8 cellular contexts compared by ENCODE assay signal in the genomic region with DNA sequence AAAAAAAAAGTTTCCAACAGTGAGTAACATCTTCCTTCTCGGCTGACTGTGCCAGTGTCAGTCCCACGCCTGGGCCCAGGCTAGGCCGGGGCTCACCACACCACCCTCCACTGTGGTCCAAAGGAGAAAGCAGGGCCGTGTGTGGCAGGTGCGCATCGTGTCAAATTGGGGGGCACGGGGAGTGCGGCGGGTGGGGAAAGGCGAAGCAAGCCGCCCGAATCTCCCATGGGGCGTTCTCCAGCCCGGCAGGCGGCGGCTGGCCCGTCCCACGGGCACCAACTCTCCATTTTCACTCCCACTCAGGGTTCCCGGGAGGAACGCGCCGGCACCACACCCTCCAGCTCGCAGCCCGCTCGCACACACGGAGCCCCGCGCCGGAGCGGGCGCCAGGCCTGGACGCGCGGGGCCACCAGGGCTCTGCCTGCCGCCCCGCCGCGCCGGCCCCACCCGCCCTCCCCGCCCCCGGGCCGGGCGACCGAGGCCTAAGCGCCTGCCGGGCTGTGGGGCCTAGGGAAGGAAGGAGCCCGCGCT. TPM values are rescaled to one million over a fixed set of nuclear protein-coding genes. Genes with fewer than 3 reads are reported as not detected.
DNase-seq lines count a peak whose midpoint lies in the region; ATAC-seq and TF ChIP-seq lines count a peak whose summit lies in the region.

No MANE protein-coding gene starts in this region.

- H3K36me3 ChIP-seq in right atrium auricular region (no peaks in the 10 kb centered on the region), vagina (no peaks in the 10 kb centered on the region)

- H3K4me3 ChIP-seq in GM12865 (ENCODE audit: low read depth, low read length) (peak overlapping the region; percentile 96), right atrium auricular region (peak overlapping the region; percentile 70 to 89), retinal pigment epithelial cell (ENCODE audit: low read length) (peak overlapping the region; percentile 72), vagina (peak overlapping the region; percentile 82)

- intact Hi-C loops in vagina (cut with DNase I): no loop called here

- peaks cover 2% of the 10 kb centered on the region for H3K36me3 Mint-ChIP-seq in activated naive CD8-positive, alpha-beta T cell treated with anti-CD3 and anti-CD28 coated beads, Interleukin-2, amount 10 ng/mL, durations not matched to agents 7 days and 5 days

- H3K27ac ChIP-seq in RWPE1 (peak overlapping the region; percentile 94), right atrium auricular region (peak overlapping the region; percentile 97 to 98), vagina (peak overlapping the region; percentile 97)

- DNase-seq in GM12865 (ENCODE audit: low read depth) (peak; percentile 49), RWPE1 (ENCODE audit: low spot score) (no peak), right atrium auricular region (ENCODE audit: low spot score) (peak; percentile 63), retinal pigment epithelial cell (ENCODE audit: low read depth) (no peak), vagina (ENCODE audit: extremely low spot score in 2 of 2) (no peak), NCI-H2196 (lab: John Stamatoyannopoulos, UW; ENCODE audit: unreplicated experiment) (no peak)
- no peak for DNase-seq in activated naive CD8-positive, alpha-beta T cell treated with anti-CD3 and anti-CD28 coated beads, Interleukin-2, amount 10 ng/mL, durations not matched to agents 7 days and 5 days

- H3K27me3 Mint-ChIP-seq in activated naive CD8-positive, alpha-beta T cell treated with anti-CD3 and anti-CD28 coated beads, Interleukin-2, amount 10 ng/mL, durations not matched to agents 7 days and 5 days: no peaks in the 10 kb centered on the region

- peak overlapping the region; percentile 91 for H3K4me3 Mint-ChIP-seq in activated naive CD8-positive, alpha-beta T cell treated with anti-CD3 and anti-CD28 coated beads, Interleukin-2, amount 10 ng/mL, durations not matched to agents 7 days and 5 days

- H3K4me1 ChIP-seq in right atrium auricular region (peaks cover 0 to 19% of the 10 kb centered on the region in 2 donors), vagina (peaks cover 23% of the 10 kb centered on the region)

- TF ChIP-seq POLR2A in vagina (IDR thresholded peaks at IDR 0.05): no peak

- TF ChIP-seq CTCF in GM12865 (IDR thresholded peaks at IDR 0.05; ENCODE audit: insufficient read depth, low read depth, low read length, missing control alignments): no peak
- no peak for TF ChIP-seq CTCF in RWPE1 (conservative IDR thresholded peaks at IDR 0.05; ENCODE audit: low read depth)
- no peak for TF ChIP-seq CTCF in right atrium auricular region (IDR thresholded peaks at IDR 0.05)
- TF ChIP-seq CTCF in retinal pigment epithelial cell (conservative IDR thresholded peaks at IDR 0.05; ENCODE audit: low read depth, low read length): no peak
- TF ChIP-seq CTCF in vagina (IDR thresholded peaks at IDR 0.05): no peak

- H3K9me3 Mint-ChIP-seq in activated naive CD8-positive, alpha-beta T cell treated with anti-CD3 and anti-CD28 coated beads, Interleukin-2, amount 10 ng/mL, durations not matched to agents 7 days and 5 days: no peaks in the 10 kb centered on the region

- POLR2A ChIA-PET in RWPE1 (lab: Yijun Ruan, JAX; ENCODE audit: low non-redundant PET): interaction anchor here (0.6 kb wide), 1 partner anchor 41 kb away, joined by 3 read pairs; no protein-coding TSS in a partner anchor
- POLR2A ChIA-PET in activated naive CD8-positive, alpha-beta T cell treated with anti-CD3 and anti-CD28 coated beads, Interleukin-2, amount 10 ng/mL, durations not matched to agents 7 days and 5 days (lab: Charles Lee): interaction anchor here (0.5 to 2.8 kb wide), 11 partner anchors 17 to 783 kb away, joined by 3 to 18 read pairs (median 5); partner anchors contain the start of genes BTG1 and UBE2N

- H3K27ac Mint-ChIP-seq in activated naive CD8-positive, alpha-beta T cell treated with anti-CD3 and anti-CD28 coated beads, Interleukin-2, amount 10 ng/mL, durations not matched to agents 7 days and 5 days: peak overlapping the region; percentile 90

- CTCF ChIA-PET in RWPE1 (lab: Yijun Ruan, JAX): interaction anchor here (0.6 to 1.1 kb wide), 4 partner anchors 101 to 973 kb away, joined by 3 to 5 read pairs (median 3); no protein-coding TSS in a partner anchor

- peak; percentile 4 for ATAC-seq in HG02840 (IDR thresholded peaks at IDR 0.05; ENCODE audit: low FRiP score, unreplicated experiment)
- ATAC-seq in activated naive CD8-positive, alpha-beta T cell treated with anti-CD3 and anti-CD28 coated beads, Interleukin-2, amount 10 ng/mL, durations not matched to agents 7 days and 5 days (ENCODE audit: low read depth): peak; percentile 13

- H3K27me3 ChIP-seq in right atrium auricular region (no peaks in the 10 kb centered on the region), vagina (no peaks in the 10 kb centered on the region)

- H3K4me1 Mint-ChIP-seq in activated naive CD8-positive, alpha-beta T cell treated with anti-CD3 and anti-CD28 coated beads, Interleukin-2, amount 10 ng/mL, durations not matched to agents 7 days and 5 days: peaks cover 27% of the 10 kb centered on the region

- H3K9me3 ChIP-seq in right atrium auricular region: no peaks in the 10 kb centered on the region
- no peaks in the 10 kb centered on the region for H3K9me3 ChIP-seq in vagina

RNA-seq across cellular contexts. Expression of gene EEA1, which starts 0.6 kb away (rescaled TPM):
- 10 to 100 TPM; 15.4 to 16.0 TPM for total RNA-seq in activated naive CD8-positive, alpha-beta T cell treated with anti-CD3 and anti-CD28 coated beads, Interleukin-2, amount 10 ng/mL, durations not matched to agents 7 days and 5 days
- total RNA-seq in right atrium auricular region (10 to 100 TPM; 15.3 to 16.2 TPM), vagina (59.2 TPM)

Comparison
In these comparisons a context has a peak if more than half of its experiments do, and no peak if none do; other contexts are left out.
1. DNase-seq: peak in GM12865 (single experiment) and right atrium auricular region (single experiment); none in RWPE1 (single experiment), activated naive CD8-positive, alpha-beta T cell treated with anti-CD3 and anti-CD28 coated beads, Interleukin-2, amount 10 ng/mL, durations not matched to agents 7 days and 5 days (single experiment), retinal pigment epithelial cell (single experiment), vagina (0 of 2) and NCI-H2196 (single experiment).
2. Peak in every context shown above with its lines, with median percentiles within 50 percentile points of each other: H3K4me3 ChIP-seq and H3K27ac ChIP-seq.